ENCODE assay signal across 8 cellular contexts in the genomic region with DNA sequence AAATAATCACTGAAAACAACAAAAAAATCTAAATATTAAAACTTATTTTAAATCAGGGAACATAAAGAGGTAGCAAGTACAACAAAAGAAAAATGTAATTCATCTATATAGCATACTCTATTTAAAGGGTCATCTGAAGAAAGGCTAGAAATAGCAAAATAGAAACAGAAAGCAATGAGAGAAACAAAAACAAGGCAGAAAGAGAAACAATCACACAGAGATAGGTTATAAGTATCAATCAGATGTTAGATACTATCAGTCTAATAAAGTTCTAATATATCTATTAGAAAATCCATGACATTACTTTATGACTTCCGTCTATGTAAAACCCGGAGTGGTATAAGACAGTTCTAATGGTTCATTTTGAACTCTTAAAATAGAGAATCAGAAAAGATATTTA. TPM values are rescaled to one million over a fixed set of nuclear protein-coding genes. Genes with fewer than 3 reads are reported as not detected.
DNase-seq lines count a peak whose midpoint lies in the region; ATAC-seq and TF ChIP-seq lines count a peak whose summit lies in the region.

No MANE protein-coding gene starts in this region.

- H3K27me3 Mint-ChIP-seq in activated CD4-positive, alpha-beta memory T cell treated with anti-CD3 and anti-CD28 coated beads, Interleukin-2, amount 10 ng/mL, durations not matched to agents 7 days and 5 days = no peaks in the 10 kb centered on the region
- H3K27me3 Mint-ChIP-seq in activated CD4-positive, alpha-beta memory T cell treated with anti-CD3 and anti-CD28 coated beads for 36 hours = no peaks in the 10 kb centered on the region
- no peaks in the 10 kb centered on the region for H3K27me3 Mint-ChIP-seq in stimulated activated memory B cell treated with anti-CD40 and anti-IgM and Interleukin-4, amounts not matched to agents 10 μg/mL and 1 μg/mL and 100 μg/mL, for 72 hours

- H3K9me3 Mint-ChIP-seq in activated CD4-positive, alpha-beta memory T cell treated with anti-CD3 and anti-CD28 coated beads, Interleukin-2, amount 10 ng/mL, durations not matched to agents 7 days and 5 days = no peaks in the 10 kb centered on the region
- no peaks in the 10 kb centered on the region for H3K9me3 Mint-ChIP-seq in activated CD4-positive, alpha-beta memory T cell treated with anti-CD3 and anti-CD28 coated beads for 36 hours
- no peaks in the 10 kb centered on the region for H3K9me3 Mint-ChIP-seq in stimulated activated memory B cell treated with anti-CD40 and anti-IgM and Interleukin-4, amounts not matched to agents 10 μg/mL and 1 μg/mL and 100 μg/mL, for 72 hours

- H3K4me3 ChIP-seq in astrocyte of the spinal cord (ENCODE audit: low read depth, low read length) (peak overlapping the region; percentile 14), SJCRH30 (no peak overlapping the region)

- no peaks in the 10 kb centered on the region for H3K4me1 ChIP-seq in SJCRH30

- no peaks in the 10 kb centered on the region for H3K9me3 ChIP-seq in SJCRH30 (replicated peaks)

- H3K27ac Mint-ChIP-seq in activated CD4-positive, alpha-beta memory T cell treated with anti-CD3 and anti-CD28 coated beads, Interleukin-2, amount 10 ng/mL, durations not matched to agents 7 days and 5 days = no peak overlapping the region
- no peak overlapping the region for H3K27ac Mint-ChIP-seq in activated CD4-positive, alpha-beta memory T cell treated with anti-CD3 and anti-CD28 coated beads for 36 hours
- no peak overlapping the region for H3K27ac Mint-ChIP-seq in stimulated activated memory B cell treated with anti-CD40 and anti-IgM and Interleukin-4, amounts not matched to agents 10 μg/mL and 1 μg/mL and 100 μg/mL, for 72 hours

- peak overlapping the region; percentile 50 for H3K4me3 Mint-ChIP-seq in activated CD4-positive, alpha-beta memory T cell treated with anti-CD3 and anti-CD28 coated beads, Interleukin-2, amount 10 ng/mL, durations not matched to agents 7 days and 5 days
- no peak overlapping the region for H3K4me3 Mint-ChIP-seq in activated CD4-positive, alpha-beta memory T cell treated with anti-CD3 and anti-CD28 coated beads for 36 hours
- peak overlapping the region; percentile 0 for H3K4me3 Mint-ChIP-seq in stimulated activated memory B cell treated with anti-CD40 and anti-IgM and Interleukin-4, amounts not matched to agents 10 μg/mL and 1 μg/mL and 100 μg/mL, for 72 hours

- H3K36me3 ChIP-seq in SJCRH30 = no peaks in the 10 kb centered on the region

- POLR2A ChIA-PET in activated CD4-positive, alpha-beta memory T cell treated with anti-CD3 and anti-CD28 coated beads, Interleukin-2, amount 10 ng/mL, durations not matched to agents 7 days and 5 days (lab: Charles Lee) = no interaction called here
- POLR2A ChIA-PET in activated CD4-positive, alpha-beta memory T cell treated with anti-CD3 and anti-CD28 coated beads for 36 hours (lab: Charles Lee) = no interaction called here

- H3K36me3 Mint-ChIP-seq in activated CD4-positive, alpha-beta memory T cell treated with anti-CD3 and anti-CD28 coated beads, Interleukin-2, amount 10 ng/mL, durations not matched to agents 7 days and 5 days (ENCODE audit: low read depth) = peaks cover 18% of the 10 kb centered on the region
- peaks cover 3% of the 10 kb centered on the region for H3K36me3 Mint-ChIP-seq in activated CD4-positive, alpha-beta memory T cell treated with anti-CD3 and anti-CD28 coated beads for 36 hours
- H3K36me3 Mint-ChIP-seq in stimulated activated memory B cell treated with anti-CD40 and anti-IgM and Interleukin-4, amounts not matched to agents 10 μg/mL and 1 μg/mL and 100 μg/mL, for 72 hours = peaks cover 5% of the 10 kb centered on the region

- H3K27ac ChIP-seq in SJCRH30 = no peak overlapping the region

- peak; percentile 89 for ATAC-seq in HG02938 (IDR thresholded peaks at IDR 0.05; ENCODE audit: unreplicated experiment)
- ATAC-seq in stimulated activated memory B cell treated with anti-CD40 and anti-IgM and Interleukin-4, amounts not matched to agents 10 μg/mL and 1 μg/mL and 100 μg/mL, for 72 hours = no peak

- CTCF ChIA-PET in activated CD4-positive, alpha-beta memory T cell treated with anti-CD3 and anti-CD28 coated beads, Interleukin-2, amount 10 ng/mL, durations not matched to agents 7 days and 5 days (lab: Charles Lee) = interaction anchor here (1.2 kb wide), 1 partner anchor 22 kb away, joined by 3 read pairs; no protein-coding TSS in a partner anchor
- CTCF ChIA-PET in activated CD4-positive, alpha-beta memory T cell treated with anti-CD3 and anti-CD28 coated beads for 36 hours (lab: Charles Lee) = no interaction called here

- DNase-seq in activated CD4-positive, alpha-beta memory T cell treated with anti-CD3 and anti-CD28 coated beads, Interleukin-2, amount 10 ng/mL, durations not matched to agents 7 days and 5 days = no peak
- DNase-seq in activated CD4-positive, alpha-beta memory T cell treated with anti-CD3 and anti-CD28 coated beads for 36 hours = no peak
- DNase-seq in astrocyte of the spinal cord (ENCODE audit: low read depth, low spot score) (no peak), HuH-7 (ENCODE audit: low spot score) (no peak), SJCRH30 (no peak)
- no peak for DNase-seq in stimulated activated CD8-positive, alpha-beta memory T cell treated with anti-CD3 and anti-CD28 coated beads, Interleukin-4, amount 100 ng/mL, for 48 hours

- H3K4me1 Mint-ChIP-seq in activated CD4-positive, alpha-beta memory T cell treated with anti-CD3 and anti-CD28 coated beads, Interleukin-2, amount 10 ng/mL, durations not matched to agents 7 days and 5 days = peaks cover 31% of the 10 kb centered on the region
- peaks cover 63% of the 10 kb centered on the region for H3K4me1 Mint-ChIP-seq in activated CD4-positive, alpha-beta memory T cell treated with anti-CD3 and anti-CD28 coated beads for 36 hours (ENCODE audit: low read depth)
- H3K4me1 Mint-ChIP-seq in stimulated activated memory B cell treated with anti-CD40 and anti-IgM and Interleukin-4, amounts not matched to agents 10 μg/mL and 1 μg/mL and 100 μg/mL, for 72 hours = peaks cover 44% of the 10 kb centered on the region

- H3K27me3 ChIP-seq in SJCRH30 = no peaks in the 10 kb centered on the region

- intact Hi-C loops in activated CD4-positive, alpha-beta memory T cell treated with anti-CD3 and anti-CD28 coated beads for 36 hours (cut with micrococcal nuclease) = loop anchor here (1.0 kb wide), 1 partner anchor 15 kb away; no protein-coding TSS in a partner anchor

- TF ChIP-seq CTCF in astrocyte of the spinal cord (IDR thresholded peaks at IDR 0.05; ENCODE audit: low read depth, low read length) = no peak

- in situ Hi-C loops in astrocyte of the spinal cord (cut with HindIII; ENCODE audit: low sequenced_read_pairs) = no loop called here

RNA-seq across cellular contexts. Expression of gene RICTOR, which starts 16.0 kb away (rescaled TPM):
- 10 to 100 TPM; 50.4 to 56.4 TPM for total RNA-seq in activated CD4-positive, alpha-beta memory T cell treated with anti-CD3 and anti-CD28 coated beads, Interleukin-2, amount 10 ng/mL, durations not matched to agents 7 days and 5 days
- total RNA-seq in activated CD4-positive, alpha-beta memory T cell treated with anti-CD3 and anti-CD28 coated beads for 36 hours = 10 to 100 TPM; 27.7 to 27.8 TPM
- 21.5 and 24.3 TPM in 2 replicates for total RNA-seq in SJCRH30 (2014; rRNA removed; shearing (Covaris generic))
